In genomic region chr9:86126998-86127972, GRCh38 we compare ENCODE assay signal across 8 cellular contexts. TPM values are rescaled to one million over a fixed set of nuclear protein-coding genes. Genes with fewer than 3 reads are reported as not detected.
DNase-seq lines count a peak whose midpoint lies in the region; ATAC-seq and TF ChIP-seq lines count a peak whose summit lies in the region.

No MANE protein-coding gene starts in this region.

- DNase-seq in HAP-1 (ENCODE audit: low spot score in 2 of 2) (peak; percentile 85 to 86), NCI-H345 treated with DMSO at 0.1 percent for 48 hours (lab: John Stamatoyannopoulos, UW; ENCODE audit: unreplicated experiment) (peak; percentile 23), cerebellar cortex (ENCODE audit: low spot score) (peak; percentile 6), left colon (peak; percentile 77 to 92), tibial nerve (ENCODE audit: low spot score in 2 of 2) (peak; percentile 19 to 23)
- no peak for DNase-seq in stimulated activated naive CD8-positive, alpha-beta T cell treated with anti-CD3 and anti-CD28 coated beads, Interleukin-15, amount 100 ng/mL, for 72 hours

- TF ChIP-seq EP300 in tibial nerve (IDR thresholded peaks at IDR 0.05), result no peak

- H3K27me3 ChIP-seq in HAP-1 (ENCODE audit: low read depth), result no peaks in the 10 kb centered on the region
- no peaks in the 10 kb centered on the region for H3K27me3 ChIP-seq in tibial nerve

- 35 to 46% methylated on average over 10 to 11 of the region's 11 CpGs for WGBS in tibial nerve, 2 donors

- intact Hi-C loops in left colon (cut with DNase I, micrococcal nuclease), result no loop called here

- TF ChIP-seq POLR2A in tibial nerve (IDR thresholded peaks at IDR 0.05), result no peak

- H3K36me3 ChIP-seq in HAP-1 (replicated peaks) (no peaks in the 10 kb centered on the region), tibial nerve (no peaks in the 10 kb centered on the region)

- H3K9me3 ChIP-seq in HAP-1 (no peaks in the 10 kb centered on the region), tibial nerve (no peaks in the 10 kb centered on the region)

- H3K4me3 Mint-ChIP-seq in stimulated activated naive CD8-positive, alpha-beta T cell treated with anti-CD3 and anti-CD28 coated beads, Interleukin-15, amount 100 ng/mL, for 72 hours, result no peak overlapping the region

- H3K27me3 Mint-ChIP-seq in stimulated activated naive CD8-positive, alpha-beta T cell treated with anti-CD3 and anti-CD28 coated beads, Interleukin-15, amount 100 ng/mL, for 72 hours, result peaks cover 7% of the 10 kb centered on the region

- in situ Hi-C loops in HAP-1 (cut with MboI; ENCODE audit: low sequenced_read_pairs), result no loop called here

- H3K4me1 ChIP-seq in HAP-1, result peaks cover 15% of the 10 kb centered on the region
- peaks cover 0 to 13% (median 0%) of the 10 kb centered on the region in 4 donors for H3K4me1 ChIP-seq in tibial nerve

- H3K4me1 Mint-ChIP-seq in stimulated activated naive CD8-positive, alpha-beta T cell treated with anti-CD3 and anti-CD28 coated beads, Interleukin-15, amount 100 ng/mL, for 72 hours, result no peaks in the 10 kb centered on the region

- H3K4me3 ChIP-seq in HAP-1 (no peak overlapping the region), tibial nerve (no peak overlapping the region)

- no peak for TF ChIP-seq CTCF in tibial nerve (IDR thresholded peaks at IDR 0.05)

- no peak overlapping the region for H3K27ac Mint-ChIP-seq in stimulated activated naive CD8-positive, alpha-beta T cell treated with anti-CD3 and anti-CD28 coated beads, Interleukin-15, amount 100 ng/mL, for 72 hours

- peak overlapping the region in 2 of 4 donors; percentile 11 to 38 for H3K27ac ChIP-seq in tibial nerve

- ATAC-seq in left colon (peak; percentile 97), HG02970 (IDR thresholded peaks at IDR 0.05; ENCODE audit: low FRiP score, unreplicated experiment) (no peak), GM19351 (IDR thresholded peaks at IDR 0.05; ENCODE audit: unreplicated experiment) (no peak)
- ATAC-seq in stimulated activated naive CD8-positive, alpha-beta T cell treated with anti-CD3 and anti-CD28 coated beads, Interleukin-15, amount 100 ng/mL, for 72 hours, result no peak

- H3K9me3 Mint-ChIP-seq in stimulated activated naive CD8-positive, alpha-beta T cell treated with anti-CD3 and anti-CD28 coated beads, Interleukin-15, amount 100 ng/mL, for 72 hours, result peaks cover 2 to 4% of the 10 kb centered on the region in 2 donors

RNA-seq across cellular contexts. Expression of gene GOLM1, which starts 27.9 kb away (rescaled TPM):
- total RNA-seq in left colon (100 to 1,000 TPM; 324 to 443 TPM), tibial nerve (10 to 100 TPM in 3 of 4 donors, 1 to 10 TPM in 1; 9.8 to 15.7 (median 12.7) TPM)

Comparison
In these comparisons a context has a peak if more than half of its experiments do, and no peak if none do; other contexts are left out.
1. DNase-seq: peak in HAP-1 (2 of 2), NCI-H345 treated with DMSO at 0.1 percent for 48 hours (single experiment), cerebellar cortex (single experiment), left colon (2 of 2) and tibial nerve (2 of 2); none in stimulated activated naive CD8-positive, alpha-beta T cell treated with anti-CD3 and anti-CD28 coated beads, Interleukin-15, amount 100 ng/mL, for 72 hours (0 of 2).
2. RNA of gene GOLM1, which starts 27.9 kb away (total RNA-seq): 324 to 443 TPM in left colon; 9.8 to 15.7 TPM in tibial nerve; every median in the first group is over 10 times any median in the second.